27 cellular contexts compared by ENCODE assay signal in genomic region chr15:47390208-47390765, GRCh38.
"Had no signal": no experiment of that assay in that cellular context is flagged by ENCODE, and none has a peak within 500 bp of the region (broad histone marks: within the 10 kb centered on the region; RNA-seq: fewer than 3 reads in every experiment).

No MANE protein-coding gene starts in this region.

- H3K27ac ChIP-seq: left lung, lower lobe of right lung, neural progenitor cell, neutrophil, parathyroid adenoma, psoas muscle, right lobe of liver, vagina had no signal

- H3K4me2 ChIP-seq: neural progenitor cell, smooth muscle cell had no signal

- H3K79me2 ChIP-seq: parathyroid adenoma had no signal

- H3K4me1 ChIP-seq: left lung, lower lobe of right lung, parathyroid adenoma, psoas muscle, right lobe of liver, vagina had no signal

- H3K4me3 ChIP-seq: left lung, lower lobe of right lung, neural progenitor cell, psoas muscle, right lobe of liver, smooth muscle cell, tibial nerve, vagina had no signal

- H3K9ac ChIP-seq: neural progenitor cell, parathyroid adenoma had no signal

- DNase-seq: immature natural killer cell; kidney; left colon; left lung; lower lobe of right lung; mammary epithelial cell; mesendoderm; naive B cell; natural killer cell; nephron progenitor cell; occipital lobe; psoas muscle; right lobe of liver; stimulated activated CD4-positive, alpha-beta T cell treated with anti-CD3 and anti-CD28 coated beads, Interleukin-1b, Interleukin-23, amount 100 ng/mL, for 48 hours; stimulated activated CD4-positive, alpha-beta T cell treated with anti-CD3 and anti-CD28 coated beads, Interleukin-2, amount 100 ng/mL, for 48 hours; stimulated activated CD4-positive, alpha-beta T cell treated with anti-CD3 and anti-CD28 coated beads, Interleukin-4, amount 100 ng/mL, for 4 hours; stimulated activated CD8-positive, alpha-beta memory T cell treated with anti-CD3 and anti-CD28 coated beads, Interleukin-4, amount 100 ng/mL, for 48 hours; stimulated activated naive CD4-positive, alpha-beta T cell treated with Interleukin-2 at 50 U/mL for 16 hours; stimulated activated naive CD8-positive, alpha-beta T cell treated with anti-CD3 and anti-CD28 coated beads, Interleukin-15, amount 100 ng/mL, for 72 hours; substantia nigra had no signal

- H3K9me3 ChIP-seq: left lung, lower lobe of right lung, neutrophil, psoas muscle, right lobe of liver, tibial nerve, vagina had no signal

- ATAC-seq: left colon; left lung; natural killer cell; psoas muscle; right lobe of liver; stimulated activated memory B cell treated with anti-CD40 and anti-IgM and Interleukin-4, amounts not matched to agents 10 μg/mL and 1 μg/mL and 100 μg/mL, for 72 hours; stimulated activated naive CD8-positive, alpha-beta T cell treated with anti-CD3 and anti-CD28 coated beads, Interleukin-15, amount 100 ng/mL, for 72 hours had no signal

- H3K36me3 ChIP-seq: left lung, lower lobe of right lung, neural progenitor cell, neutrophil, right lobe of liver, tibial nerve, vagina had no signal

- H2AFZ ChIP-seq: neural progenitor cell, parathyroid adenoma had no signal

- H3K27me3 ChIP-seq: left lung, neural progenitor cell, neutrophil, right lobe of liver, tibial nerve, vagina had no signal
